In the genomic region with DNA sequence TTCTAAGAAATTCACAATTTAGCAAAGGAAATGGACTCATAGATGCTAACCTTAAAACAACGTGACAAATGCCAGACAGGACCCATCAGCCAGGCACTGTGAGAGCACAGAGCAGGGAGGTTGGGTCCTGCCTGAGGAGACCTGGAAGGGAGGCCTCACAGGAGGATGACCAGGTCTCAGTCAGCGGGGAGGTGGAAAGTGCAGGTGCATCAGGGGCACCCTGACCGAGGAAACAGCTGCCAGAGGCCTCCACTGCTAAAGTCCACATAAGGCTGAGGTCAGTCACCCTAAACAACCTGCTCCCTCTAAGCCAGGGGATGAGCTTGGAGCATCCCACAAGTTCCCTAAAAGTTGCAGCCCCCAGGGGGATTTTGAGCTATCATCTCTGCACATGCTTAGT, we compare ENCODE assay signal across 16 cellular contexts.
DNase-seq lines count a peak whose midpoint lies in the region; ATAC-seq and TF ChIP-seq lines count a peak whose summit lies in the region.
"Had no signal": no experiment of that assay in that cellular context is flagged by ENCODE, and none has a peak within 500 bp of the region (broad histone marks: within the 10 kb centered on the region; RNA-seq: fewer than 3 reads in every experiment).

No MANE protein-coding gene starts in this region.

- no peaks in the 10 kb centered on the region for H3K9me3 ChIP-seq in right lobe of liver
- H3K9me3 ChIP-seq: BLaER1, HAP-1 had no signal

- H3K4me3 Mint-ChIP-seq in natural killer cell treated with Interleukin-12 subunit alpha and Interleukin-12 subunit beta and Interleukin-15 and Interleukin-18, amount 100 ng/mL, for 72 hours: no peak overlapping the region
- H3K4me3 Mint-ChIP-seq in natural killer cell: no peak overlapping the region
- no peak overlapping the region for H3K4me3 Mint-ChIP-seq in stimulated activated memory B cell treated with anti-CD40 and anti-IgM and Interleukin-4, amounts not matched to agents 10 μg/mL and 1 μg/mL and 100 μg/mL, for 72 hours
- H3K4me3 Mint-ChIP-seq: CD14-positive monocyte; CD4-positive, alpha-beta memory T cell had no signal

- intact Hi-C loops in natural killer cell (cut with micrococcal nuclease) (no loop called here), right lobe of liver (cut with DNase I) (no loop called here)

- no peaks in the 10 kb centered on the region for H3K27me3 Mint-ChIP-seq in natural killer cell treated with Interleukin-12 subunit alpha and Interleukin-12 subunit beta and Interleukin-15 and Interleukin-18, amount 100 ng/mL, for 72 hours
- H3K27me3 Mint-ChIP-seq in natural killer cell (ENCODE audit: low read depth in 2 of 2): peaks cover 0 to 2% of the 10 kb centered on the region in 2 donors
- peaks cover 17% of the 10 kb centered on the region for H3K27me3 Mint-ChIP-seq in stimulated activated memory B cell treated with anti-CD40 and anti-IgM and Interleukin-4, amounts not matched to agents 10 μg/mL and 1 μg/mL and 100 μg/mL, for 72 hours

- no peaks in the 10 kb centered on the region for H3K9me3 Mint-ChIP-seq in natural killer cell treated with Interleukin-12 subunit alpha and Interleukin-12 subunit beta and Interleukin-15 and Interleukin-18, amount 100 ng/mL, for 72 hours
- no peaks in the 10 kb centered on the region for H3K9me3 Mint-ChIP-seq in natural killer cell
- H3K9me3 Mint-ChIP-seq in stimulated activated memory B cell treated with anti-CD40 and anti-IgM and Interleukin-4, amounts not matched to agents 10 μg/mL and 1 μg/mL and 100 μg/mL, for 72 hours: no peaks in the 10 kb centered on the region
- H3K9me3 Mint-ChIP-seq: CD14-positive monocyte; CD4-positive, alpha-beta memory T cell had no signal

- H3K4me1 Mint-ChIP-seq in natural killer cell treated with Interleukin-12 subunit alpha and Interleukin-12 subunit beta and Interleukin-15 and Interleukin-18, amount 100 ng/mL, for 72 hours (ENCODE audit: low read depth in 2 of 2): no peaks in the 10 kb centered on the region
- no peaks in the 10 kb centered on the region for H3K4me1 Mint-ChIP-seq in natural killer cell
- no peaks in the 10 kb centered on the region for H3K4me1 Mint-ChIP-seq in stimulated activated memory B cell treated with anti-CD40 and anti-IgM and Interleukin-4, amounts not matched to agents 10 μg/mL and 1 μg/mL and 100 μg/mL, for 72 hours
- H3K4me1 Mint-ChIP-seq: CD14-positive monocyte; CD4-positive, alpha-beta memory T cell had no signal

- WGBS in right lobe of liver (ENCODE audit: insufficient coverage, low coverage, low lambda C conversion rate, missing lambda C conversion rate): 54% methylated on average over 3 of the region's 3 CpGs

- no peak for DNase-seq in natural killer cell treated with Interleukin-12 subunit alpha and Interleukin-12 subunit beta and Interleukin-15 and Interleukin-18, amount 100 ng/mL, for 72 hours (ENCODE audit: low spot score)
- DNase-seq in natural killer cell (no peak), islet precursor cell (peak; percentile 38), right lobe of liver (no peak), KG1 (lab: John Stamatoyannopoulos, UW) (no peak)
- DNase-seq in activated CD4-positive, alpha-beta T cell treated with anti-CD3 and anti-CD28 coated beads, Interleukin-2, amount 50 U/mL, for 1 hour: no peak
- DNase-seq: 8988T; CD4-positive, alpha-beta memory T cell; DMS153; DMS79; GDM1 had no signal

- no peaks in the 10 kb centered on the region for H3K4me1 ChIP-seq in right lobe of liver
- H3K4me1 ChIP-seq: BLaER1, HAP-1 had no signal

- peak; percentile 37 to 54 for ATAC-seq in natural killer cell treated with Interleukin-12 subunit alpha and Interleukin-12 subunit beta and Interleukin-15 and Interleukin-18, amount 100 ng/mL, for 72 hours
- ATAC-seq in natural killer cell (no peak), right lobe of liver (peak; percentile 50 to 65 (median 57)), HG03097 (IDR thresholded peaks at IDR 0.05; ENCODE audit: low FRiP score, unreplicated experiment) (no peak)
- peak; percentile 6 for ATAC-seq in stimulated activated memory B cell treated with anti-CD40 and anti-IgM and Interleukin-4, amounts not matched to agents 10 μg/mL and 1 μg/mL and 100 μg/mL, for 72 hours

- H3K36me3 ChIP-seq in right lobe of liver: peaks cover 0 to 41% (median 21%) of the 10 kb centered on the region in 4 donors
- H3K36me3 ChIP-seq: BLaER1, HAP-1 had no signal

- no peak overlapping the region for H3K27ac Mint-ChIP-seq in natural killer cell treated with Interleukin-12 subunit alpha and Interleukin-12 subunit beta and Interleukin-15 and Interleukin-18, amount 100 ng/mL, for 72 hours
- H3K27ac Mint-ChIP-seq in natural killer cell: no peak overlapping the region
- H3K27ac Mint-ChIP-seq in stimulated activated memory B cell treated with anti-CD40 and anti-IgM and Interleukin-4, amounts not matched to agents 10 μg/mL and 1 μg/mL and 100 μg/mL, for 72 hours: no peak overlapping the region
- H3K27ac Mint-ChIP-seq: CD14-positive monocyte; CD4-positive, alpha-beta memory T cell had no signal

- H3K27ac ChIP-seq in right lobe of liver: no peak overlapping the region
- H3K27ac ChIP-seq: BLaER1 had no signal

- no peaks in the 10 kb centered on the region for H3K36me3 Mint-ChIP-seq in natural killer cell treated with Interleukin-12 subunit alpha and Interleukin-12 subunit beta and Interleukin-15 and Interleukin-18, amount 100 ng/mL, for 72 hours
- H3K36me3 Mint-ChIP-seq in natural killer cell: no peaks in the 10 kb centered on the region
- no peaks in the 10 kb centered on the region for H3K36me3 Mint-ChIP-seq in stimulated activated memory B cell treated with anti-CD40 and anti-IgM and Interleukin-4, amounts not matched to agents 10 μg/mL and 1 μg/mL and 100 μg/mL, for 72 hours
- H3K36me3 Mint-ChIP-seq: CD14-positive monocyte; CD4-positive, alpha-beta memory T cell had no signal

- no peak for TF ChIP-seq POLR2A in right lobe of liver (IDR thresholded peaks at IDR 0.05)

- H3K4me3 ChIP-seq in right lobe of liver: no peak overlapping the region
- H3K4me3 ChIP-seq: BLaER1, HAP-1 had no signal

- TF ChIP-seq CTCF in natural killer cell (IDR thresholded peaks at IDR 0.05) (no peak), right lobe of liver (IDR thresholded peaks at IDR 0.05) (no peak)

- H3K27me3 ChIP-seq in right lobe of liver: no peaks in the 10 kb centered on the region
- H3K27me3 ChIP-seq: BLaER1 had no signal

Comparison
In these comparisons a context has a peak if more than half of its experiments do, and no peak if none do; other contexts are left out.
1. ATAC-seq: peak in natural killer cell treated with Interleukin-12 subunit alpha and Interleukin-12 subunit beta and Interleukin-15 and Interleukin-18, amount 100 ng/mL, for 72 hours (2 of 2), right lobe of liver (4 of 4) and stimulated activated memory B cell treated with anti-CD40 and anti-IgM and Interleukin-4, amounts not matched to agents 10 μg/mL and 1 μg/mL and 100 μg/mL, for 72 hours (single experiment); none in natural killer cell (0 of 3) and HG03097 (single experiment).